10 cellular contexts compared by ENCODE assay signal in genomic region chr1:203906932-203907331, GRCh38. TPM values are rescaled to one million over a fixed set of nuclear protein-coding genes. Genes with fewer than 3 reads are reported as not detected.
DNase-seq lines count a peak whose midpoint lies in the region; ATAC-seq and TF ChIP-seq lines count a peak whose summit lies in the region.
"Had no signal": no experiment of that assay in that cellular context is flagged by ENCODE, and none has a peak within 500 bp of the region (broad histone marks: within the 10 kb centered on the region; RNA-seq: fewer than 3 reads in every experiment).

No MANE protein-coding gene starts in this region.

- 4% methylated on average over 2 of the region's 2 CpGs for WGBS in SK-N-SH (ENCODE audit: low lambda C conversion rate)

- no peak overlapping the region for H3K4me3 ChIP-seq in HFF-Myc (replicated peaks; ENCODE audit: low read depth, low read length)
- no peak overlapping the region for H3K4me3 ChIP-seq in SK-N-SH (ENCODE audit: low read depth in 2 of 2, low read length in 1 of 2)
- H3K4me3 ChIP-seq in fibroblast of villous mesenchyme (ENCODE audit: low read depth, low read length) = no peak overlapping the region

- H4K20me1 ChIP-seq in SK-N-SH (ENCODE audit: insufficient read depth) = no peaks in the 10 kb centered on the region

- no peaks in the 10 kb centered on the region for H3K79me2 ChIP-seq in SK-N-SH (ENCODE audit: insufficient read depth)

- peaks cover 19% of the 10 kb centered on the region for H3F3A ChIP-seq in SK-N-SH (replicated peaks; ENCODE audit: insufficient read depth)

- no peak for ATAC-seq in HG02938 (IDR thresholded peaks at IDR 0.05; ENCODE audit: unreplicated experiment)
- no peak for ATAC-seq in HG03135 (IDR thresholded peaks at IDR 0.05; ENCODE audit: unreplicated experiment)
- ATAC-seq: activated CD8-positive, alpha-beta memory T cell treated with anti-CD3 and anti-CD28 coated beads, Interleukin-2, amount 10 ng/mL, durations not matched to agents 7 days and 5 days had no signal

- H3K4me2 ChIP-seq in SK-N-SH = no peak overlapping the region

- H3K9me2 ChIP-seq in SK-N-SH = no peaks in the 10 kb centered on the region

- no peak overlapping the region; the same call in 1 of the 2 replicates for H2AFZ ChIP-seq in SK-N-SH (ENCODE audit: low read depth)

- DNase-seq in HFF-Myc (ENCODE audit: extremely low read depth, low read depth) = peak; percentile 72
- DNase-seq in SK-N-SH = no peak
- DNase-seq in fibroblast of villous mesenchyme (ENCODE audit: low read depth) = peak; percentile 87
- DNase-seq in stromal cell of bone marrow (ENCODE audit: low read depth) = peak; percentile 85
- DNase-seq in activated naive CD4-positive, alpha-beta T cell treated with Interleukin-2 at 50 U/mL for 16 hours = no peak
- DNase-seq: activated CD8-positive, alpha-beta memory T cell treated with anti-CD3 and anti-CD28 coated beads, Interleukin-2, amount 10 ng/mL, durations not matched to agents 7 days and 5 days; central memory CD4-positive, alpha-beta T cell; NCI-H187 had no signal

- H3K27ac ChIP-seq in SK-N-SH (ENCODE audit: low read depth in 2 of 2, low read length in 1 of 2) = peak overlapping the region; percentile 12 to 68; a peak in 3 of 4 replicates

- H3K27me3 ChIP-seq in SK-N-SH (ENCODE audit: insufficient read depth) = no peaks in the 10 kb centered on the region

- TF ChIP-seq CTCF in HFF-Myc (IDR thresholded peaks at IDR 0.05; ENCODE audit: low read depth, low read length, missing control alignments) = no peak
- TF ChIP-seq CTCF in SK-N-SH (IDR thresholded peaks at IDR 0.05) = no peak
- TF ChIP-seq CTCF in fibroblast of villous mesenchyme (IDR thresholded peaks at IDR 0.05; ENCODE audit: insufficient read depth, low read depth, low read length) = no peak

- no peak for TF ChIP-seq RAD21 in SK-N-SH (IDR thresholded peaks at IDR 0.05; ENCODE audit: low read length)

- no peaks in the 10 kb centered on the region for H3K36me3 ChIP-seq in SK-N-SH (replicated peaks in 1 of 2; ENCODE audit: control insufficient read depth in 1 of 2, insufficient read depth in 2 of 2, low read length in 1 of 2)

- POLR2A ChIA-PET in SK-N-SH (lab: Yijun Ruan, JAX) = no interaction called here

- peaks cover 0 to 11% of the 10 kb centered on the region in 2 experiments; a peak in 1 of 4 replicates for H3K4me1 ChIP-seq in SK-N-SH (ENCODE audit: control insufficient read depth in 1 of 2, insufficient read depth in 2 of 2, low read depth in 1 of 2, low read length in 1 of 2)

- TF ChIP-seq EP300 in SK-N-SH (IDR thresholded peaks at IDR 0.05; ENCODE audit: borderline replicate concordance in 1 of 2, low read depth in 1 of 2, low read length in 1 of 2) = peak in 1 of 2 experiments; percentile 57; a peak in 1 of 4 replicates

- no peak overlapping the region for H3K9ac ChIP-seq in SK-N-SH

- no peaks in the 10 kb centered on the region for H3K9me3 ChIP-seq in SK-N-SH

- CTCF ChIA-PET in SK-N-SH (lab: Yijun Ruan, JAX) = no interaction called here

TF ChIP-seq in SK-N-SH, 30 proteins besides CTCF, POLR2A, EP300 and RAD21 (continues in another document):
- no peak for TF ChIP-seq FOXJ3 (CRISPR knock-in tag; IDR thresholded peaks at IDR 0.05)
- peak; percentile 83; the same call in 1 of the 2 replicates for TF ChIP-seq RXRA (IDR thresholded peaks at IDR 0.05; ENCODE audit: borderline replicate concordance, low read depth)
- no peak for TF ChIP-seq USF2 (IDR thresholded peaks at IDR 0.05; ENCODE audit: borderline replicate concordance, low read depth, low read length)
- peak; percentile 66; the same call in 1 of the 2 replicates for TF ChIP-seq TEAD4 (IDR thresholded peaks at IDR 0.05; ENCODE audit: borderline replicate concordance, insufficient read depth)
- no peak for TF ChIP-seq EZH2phosphoT487 (IDR thresholded peaks at IDR 0.05; ENCODE audit: borderline replicate concordance, low read depth)
- TF ChIP-seq IRF3 (IDR thresholded peaks at IDR 0.05; ENCODE audit: low read depth, low read length) = no peak
- TF ChIP-seq, protein P1, sequence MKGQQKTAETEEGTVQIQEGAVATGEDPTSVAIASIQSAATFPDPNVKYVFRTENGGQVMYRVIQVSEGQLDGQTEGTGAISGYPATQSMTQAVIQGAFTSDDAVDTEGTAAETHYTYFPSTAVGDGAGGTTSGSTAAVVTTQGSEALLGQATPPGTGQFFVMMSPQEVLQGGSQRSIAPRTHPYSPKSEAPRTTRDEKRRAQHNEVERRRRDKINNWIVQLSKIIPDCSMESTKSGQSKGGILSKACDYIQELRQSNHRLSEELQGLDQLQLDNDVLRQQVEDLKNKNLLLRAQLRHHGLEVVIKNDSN (IDR thresholded peaks at IDR 0.05; ENCODE audit: borderline replicate concordance, low read depth) = no peak
- no peak for TF ChIP-seq TAF1 (IDR thresholded peaks at IDR 0.05; ENCODE audit: borderline replicate concordance, low read depth, low read length)
- TF ChIP-seq TCF12 (IDR thresholded peaks at IDR 0.05) = peak; percentile 63
- TF ChIP-seq FOSL2 (IDR thresholded peaks at IDR 0.05; ENCODE audit: borderline replicate concordance, low read depth) = peak; percentile 97
- no peak for TF ChIP-seq MXI1 (IDR thresholded peaks at IDR 0.05; ENCODE audit: low read depth, low read length)
- TF ChIP-seq GATA2 (CRISPR knock-in tag; IDR thresholded peaks at IDR 0.05) = no peak
- no peak for TF ChIP-seq ELF1 (IDR thresholded peaks at IDR 0.05)
- TF ChIP-seq YY1 (IDR thresholded peaks at IDR 0.05; ENCODE audit: low read depth) = peak; percentile 61; the same call in 1 of the 2 replicates
- TF ChIP-seq, protein P2, sequence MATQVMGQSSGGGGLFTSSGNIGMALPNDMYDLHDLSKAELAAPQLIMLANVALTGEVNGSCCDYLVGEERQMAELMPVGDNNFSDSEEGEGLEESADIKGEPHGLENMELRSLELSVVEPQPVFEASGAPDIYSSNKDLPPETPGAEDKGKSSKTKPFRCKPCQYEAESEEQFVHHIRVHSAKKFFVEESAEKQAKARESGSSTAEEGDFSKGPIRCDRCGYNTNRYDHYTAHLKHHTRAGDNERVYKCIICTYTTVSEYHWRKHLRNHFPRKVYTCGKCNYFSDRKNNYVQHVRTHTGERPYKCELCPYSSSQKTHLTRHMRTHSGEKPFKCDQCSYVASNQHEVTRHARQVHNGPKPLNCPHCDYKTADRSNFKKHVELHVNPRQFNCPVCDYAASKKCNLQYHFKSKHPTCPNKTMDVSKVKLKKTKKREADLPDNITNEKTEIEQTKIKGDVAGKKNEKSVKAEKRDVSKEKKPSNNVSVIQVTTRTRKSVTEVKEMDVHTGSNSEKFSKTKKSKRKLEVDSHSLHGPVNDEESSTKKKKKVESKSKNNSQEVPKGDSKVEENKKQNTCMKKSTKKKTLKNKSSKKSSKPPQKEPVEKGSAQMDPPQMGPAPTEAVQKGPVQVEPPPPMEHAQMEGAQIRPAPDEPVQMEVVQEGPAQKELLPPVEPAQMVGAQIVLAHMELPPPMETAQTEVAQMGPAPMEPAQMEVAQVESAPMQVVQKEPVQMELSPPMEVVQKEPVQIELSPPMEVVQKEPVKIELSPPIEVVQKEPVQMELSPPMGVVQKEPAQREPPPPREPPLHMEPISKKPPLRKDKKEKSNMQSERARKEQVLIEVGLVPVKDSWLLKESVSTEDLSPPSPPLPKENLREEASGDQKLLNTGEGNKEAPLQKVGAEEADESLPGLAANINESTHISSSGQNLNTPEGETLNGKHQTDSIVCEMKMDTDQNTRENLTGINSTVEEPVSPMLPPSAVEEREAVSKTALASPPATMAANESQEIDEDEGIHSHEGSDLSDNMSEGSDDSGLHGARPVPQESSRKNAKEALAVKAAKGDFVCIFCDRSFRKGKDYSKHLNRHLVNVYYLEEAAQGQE (IDR thresholded peaks at IDR 0.05; ENCODE audit: low read depth, low read length) = no peak
- TF ChIP-seq FOXM1 (IDR thresholded peaks at IDR 0.05; ENCODE audit: low read depth) = no peak
- TF ChIP-seq NRF1 (IDR thresholded peaks at IDR 0.05; ENCODE audit: low read depth, low read length) = no peak
- no peak for TF ChIP-seq RCOR1 (IDR thresholded peaks at IDR 0.05; ENCODE audit: low read length)
- no peak for TF ChIP-seq SMC3 (IDR thresholded peaks at IDR 0.05; ENCODE audit: low read depth, low read length)
- TF ChIP-seq JUND (IDR thresholded peaks at IDR 0.05) = peak; percentile 94

RNA-seq across cellular contexts. Expression of gene SNRPE, which starts 45.5 kb away (rescaled TPM):
- 177 and 359 TPM in 2 replicates for polyA plus RNA-seq in SK-N-SH (2012; rRNA removed)
- 253 and 593 TPM in 2 replicates for polyA plus RNA-seq in SK-N-SH (2012; cell fraction: cytosol; rRNA removed)
- polyA plus RNA-seq in SK-N-SH (2012; cell fraction: nucleus; rRNA removed) = 114 and 138 TPM in 2 replicates
- 38.7 and 53.1 TPM in 2 replicates for total RNA-seq in fibroblast of villous mesenchyme

Comparison
In these comparisons a context has a peak if more than half of its experiments do, and no peak if none do; other contexts are left out.
1. DNase-seq: peak in HFF-Myc (single experiment), fibroblast of villous mesenchyme (single experiment) and stromal cell of bone marrow (single experiment); none in SK-N-SH (single experiment) and activated naive CD4-positive, alpha-beta T cell treated with Interleukin-2 at 50 U/mL for 16 hours (single experiment).